Comparison of ENCODE assay signal across 9 cellular contexts in genomic region chr11:19777032-19777341, GRCh38.
A peak's percentile ranks its signal among the peaks of the same experiment; 100 is the strongest.
DNase-seq lines count a peak whose midpoint lies in the region; ATAC-seq and TF ChIP-seq lines count a peak whose summit lies in the region.
"Had no signal": no experiment of that assay in that cellular context is flagged by ENCODE, and none has a peak within 500 bp of the region (broad histone marks: within the 10 kb centered on the region; RNA-seq: fewer than 3 reads in every experiment).

No MANE protein-coding gene starts in this region.

- intact Hi-C loops in activated CD4-positive, alpha-beta T cell treated with anti-CD3 and anti-CD28 coated beads, Interleukin-2, amount 10 ng/mL, durations not matched to agents 24 days and 14 days (cut with micrococcal nuclease), result no loop called here
- intact Hi-C loops in MCF 10A (cut with micrococcal nuclease), result no loop called here
- intact Hi-C loops in lower lobe of right lung (cut with DNase I), result no loop called here

- peaks cover 6% of the 10 kb centered on the region for H3K4me1 Mint-ChIP-seq in activated CD4-positive, alpha-beta T cell treated with anti-CD3 and anti-CD28 coated beads, Interleukin-2, amount 10 ng/mL, durations not matched to agents 24 days and 14 days
- H3K4me1 Mint-ChIP-seq in MCF 10A (ENCODE audit: insufficient read depth, unreplicated experiment), result peaks cover 17% of the 10 kb centered on the region

- H3K27me3 ChIP-seq in lower lobe of right lung (ENCODE audit: low read depth), result no peaks in the 10 kb centered on the region

- TF ChIP-seq CTCF in MCF 10A (IDR thresholded peaks at IDR 0.05; ENCODE audit: unreplicated experiment), result no peak
- no peak for TF ChIP-seq CTCF in lower lobe of right lung (IDR thresholded peaks at IDR 0.05)

- no peaks in the 10 kb centered on the region for H3K36me3 ChIP-seq in lower lobe of right lung

- CTCF ChIA-PET in MCF 10A (lab: Yijun Ruan, JAX), result no interaction called here

- no peaks in the 10 kb centered on the region for H3K9me3 ChIP-seq in lower lobe of right lung

- no peak overlapping the region for H3K27ac Mint-ChIP-seq in activated CD4-positive, alpha-beta T cell treated with anti-CD3 and anti-CD28 coated beads, Interleukin-2, amount 10 ng/mL, durations not matched to agents 24 days and 14 days
- no peak overlapping the region for H3K27ac Mint-ChIP-seq in MCF 10A (ENCODE audit: low read depth, unreplicated experiment)

- POLR2A ChIA-PET in MCF 10A (lab: Yijun Ruan, JAX), result no interaction called here

- peak overlapping the region; percentile 36 for H3K4me3 Mint-ChIP-seq in activated CD4-positive, alpha-beta T cell treated with anti-CD3 and anti-CD28 coated beads, Interleukin-2, amount 10 ng/mL, durations not matched to agents 24 days and 14 days
- peak overlapping the region; percentile 70 for H3K4me3 Mint-ChIP-seq in MCF 10A (ENCODE audit: unreplicated experiment)

- H3K36me3 Mint-ChIP-seq in activated CD4-positive, alpha-beta T cell treated with anti-CD3 and anti-CD28 coated beads, Interleukin-2, amount 10 ng/mL, durations not matched to agents 24 days and 14 days (ENCODE audit: low read depth), result no peaks in the 10 kb centered on the region
- no peaks in the 10 kb centered on the region for H3K36me3 Mint-ChIP-seq in MCF 10A (ENCODE audit: insufficient read depth, unreplicated experiment)

- peak; percentile 11 for ATAC-seq in HG03066 (IDR thresholded peaks at IDR 0.05; ENCODE audit: low read depth, unreplicated experiment)
- peak; percentile 75 to 87 for ATAC-seq in lower lobe of right lung

- peaks cover 65% of the 10 kb centered on the region for H3K27me3 Mint-ChIP-seq in activated CD4-positive, alpha-beta T cell treated with anti-CD3 and anti-CD28 coated beads, Interleukin-2, amount 10 ng/mL, durations not matched to agents 24 days and 14 days
- H3K27me3 Mint-ChIP-seq in MCF 10A (ENCODE audit: insufficient read depth, unreplicated experiment), result no peaks in the 10 kb centered on the region

- DNase-seq in activated CD4-positive, alpha-beta T cell treated with anti-CD3 and anti-CD28 coated beads, Interleukin-2, amount 10 ng/mL, durations not matched to agents 24 days and 14 days, result no peak
- no peak for DNase-seq in activated CD4-positive, alpha-beta T cell treated with anti-CD3 and anti-CD28 coated beads, Interleukin-2, amount 50 U/mL, for 1 hour
- no peak for DNase-seq in MCF 10A (ENCODE audit: unreplicated experiment)
- DNase-seq in lower lobe of right lung, result no peak
- DNase-seq in GOT3 (lab: John Stamatoyannopoulos, UW), result no peak
- no peak for DNase-seq in erythroblast (lab: John Stamatoyannopoulos, UW)
- DNase-seq in LoVo (ENCODE audit: low spot score), result no peak
- DNase-seq: DND-41 had no signal

- TF ChIP-seq POLR2A in erythroblast (IDR thresholded peaks at IDR 0.05; ENCODE audit: low read length), result no peak

- peak overlapping the region; percentile 55 for H3K4me3 ChIP-seq in lower lobe of right lung

- H3K9me3 Mint-ChIP-seq in activated CD4-positive, alpha-beta T cell treated with anti-CD3 and anti-CD28 coated beads, Interleukin-2, amount 10 ng/mL, durations not matched to agents 24 days and 14 days, result peaks cover 5% of the 10 kb centered on the region
- H3K9me3 Mint-ChIP-seq in MCF 10A (ENCODE audit: unreplicated experiment), result no peaks in the 10 kb centered on the region

- H3K27ac ChIP-seq in lower lobe of right lung, result peak overlapping the region; percentile 62

- BruUV-seq in MCF 10A (replicated peaks; lab: Mats Ljungman, UMichigan), result no TSS peak

- H3K4me1 ChIP-seq in lower lobe of right lung, result no peaks in the 10 kb centered on the region
